1 cellular context compared by ENCODE assay signal in the genomic region with DNA sequence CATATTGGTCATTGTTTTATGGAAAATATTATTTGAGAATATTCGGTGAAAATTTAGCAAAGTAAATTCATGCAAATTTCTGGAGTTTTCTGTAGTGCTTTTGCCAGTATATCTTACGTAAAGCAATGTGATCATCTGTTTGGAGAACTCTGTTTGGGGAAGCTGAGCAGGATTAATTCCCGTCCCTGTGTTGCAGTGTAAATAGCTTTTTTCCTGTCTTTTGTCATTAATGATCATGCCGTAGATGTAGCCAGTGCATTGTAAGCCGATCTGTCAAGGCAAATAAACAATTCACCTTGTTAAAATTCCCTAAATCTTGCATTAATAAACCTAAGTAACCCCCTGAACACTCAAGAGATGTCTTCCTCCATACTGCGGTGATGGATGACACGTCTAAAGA.
TF ChIP-seq lines count a peak whose summit lies in the region.

No MANE protein-coding gene starts in this region.

TF ChIP-seq in H1, 55 proteins besides CTCF, POLR2A, EP300 and RAD21:
- TF ChIP-seq KDM4A (IDR thresholded peaks at IDR 0.05; ENCODE audit: low read depth, low read length, severe bottlenecking) (no peak), EZH2 (IDR thresholded peaks at IDR 0.05; ENCODE audit: low read depth, low read length, severe bottlenecking) (no peak), PHF8 (conservative IDR thresholded peaks at IDR 0.05; ENCODE audit: low read depth, low read length) (no peak), SIRT6 (IDR thresholded peaks at IDR 0.05; ENCODE audit: low read length) (no peak)
- TF ChIP-seq, protein P1, sequence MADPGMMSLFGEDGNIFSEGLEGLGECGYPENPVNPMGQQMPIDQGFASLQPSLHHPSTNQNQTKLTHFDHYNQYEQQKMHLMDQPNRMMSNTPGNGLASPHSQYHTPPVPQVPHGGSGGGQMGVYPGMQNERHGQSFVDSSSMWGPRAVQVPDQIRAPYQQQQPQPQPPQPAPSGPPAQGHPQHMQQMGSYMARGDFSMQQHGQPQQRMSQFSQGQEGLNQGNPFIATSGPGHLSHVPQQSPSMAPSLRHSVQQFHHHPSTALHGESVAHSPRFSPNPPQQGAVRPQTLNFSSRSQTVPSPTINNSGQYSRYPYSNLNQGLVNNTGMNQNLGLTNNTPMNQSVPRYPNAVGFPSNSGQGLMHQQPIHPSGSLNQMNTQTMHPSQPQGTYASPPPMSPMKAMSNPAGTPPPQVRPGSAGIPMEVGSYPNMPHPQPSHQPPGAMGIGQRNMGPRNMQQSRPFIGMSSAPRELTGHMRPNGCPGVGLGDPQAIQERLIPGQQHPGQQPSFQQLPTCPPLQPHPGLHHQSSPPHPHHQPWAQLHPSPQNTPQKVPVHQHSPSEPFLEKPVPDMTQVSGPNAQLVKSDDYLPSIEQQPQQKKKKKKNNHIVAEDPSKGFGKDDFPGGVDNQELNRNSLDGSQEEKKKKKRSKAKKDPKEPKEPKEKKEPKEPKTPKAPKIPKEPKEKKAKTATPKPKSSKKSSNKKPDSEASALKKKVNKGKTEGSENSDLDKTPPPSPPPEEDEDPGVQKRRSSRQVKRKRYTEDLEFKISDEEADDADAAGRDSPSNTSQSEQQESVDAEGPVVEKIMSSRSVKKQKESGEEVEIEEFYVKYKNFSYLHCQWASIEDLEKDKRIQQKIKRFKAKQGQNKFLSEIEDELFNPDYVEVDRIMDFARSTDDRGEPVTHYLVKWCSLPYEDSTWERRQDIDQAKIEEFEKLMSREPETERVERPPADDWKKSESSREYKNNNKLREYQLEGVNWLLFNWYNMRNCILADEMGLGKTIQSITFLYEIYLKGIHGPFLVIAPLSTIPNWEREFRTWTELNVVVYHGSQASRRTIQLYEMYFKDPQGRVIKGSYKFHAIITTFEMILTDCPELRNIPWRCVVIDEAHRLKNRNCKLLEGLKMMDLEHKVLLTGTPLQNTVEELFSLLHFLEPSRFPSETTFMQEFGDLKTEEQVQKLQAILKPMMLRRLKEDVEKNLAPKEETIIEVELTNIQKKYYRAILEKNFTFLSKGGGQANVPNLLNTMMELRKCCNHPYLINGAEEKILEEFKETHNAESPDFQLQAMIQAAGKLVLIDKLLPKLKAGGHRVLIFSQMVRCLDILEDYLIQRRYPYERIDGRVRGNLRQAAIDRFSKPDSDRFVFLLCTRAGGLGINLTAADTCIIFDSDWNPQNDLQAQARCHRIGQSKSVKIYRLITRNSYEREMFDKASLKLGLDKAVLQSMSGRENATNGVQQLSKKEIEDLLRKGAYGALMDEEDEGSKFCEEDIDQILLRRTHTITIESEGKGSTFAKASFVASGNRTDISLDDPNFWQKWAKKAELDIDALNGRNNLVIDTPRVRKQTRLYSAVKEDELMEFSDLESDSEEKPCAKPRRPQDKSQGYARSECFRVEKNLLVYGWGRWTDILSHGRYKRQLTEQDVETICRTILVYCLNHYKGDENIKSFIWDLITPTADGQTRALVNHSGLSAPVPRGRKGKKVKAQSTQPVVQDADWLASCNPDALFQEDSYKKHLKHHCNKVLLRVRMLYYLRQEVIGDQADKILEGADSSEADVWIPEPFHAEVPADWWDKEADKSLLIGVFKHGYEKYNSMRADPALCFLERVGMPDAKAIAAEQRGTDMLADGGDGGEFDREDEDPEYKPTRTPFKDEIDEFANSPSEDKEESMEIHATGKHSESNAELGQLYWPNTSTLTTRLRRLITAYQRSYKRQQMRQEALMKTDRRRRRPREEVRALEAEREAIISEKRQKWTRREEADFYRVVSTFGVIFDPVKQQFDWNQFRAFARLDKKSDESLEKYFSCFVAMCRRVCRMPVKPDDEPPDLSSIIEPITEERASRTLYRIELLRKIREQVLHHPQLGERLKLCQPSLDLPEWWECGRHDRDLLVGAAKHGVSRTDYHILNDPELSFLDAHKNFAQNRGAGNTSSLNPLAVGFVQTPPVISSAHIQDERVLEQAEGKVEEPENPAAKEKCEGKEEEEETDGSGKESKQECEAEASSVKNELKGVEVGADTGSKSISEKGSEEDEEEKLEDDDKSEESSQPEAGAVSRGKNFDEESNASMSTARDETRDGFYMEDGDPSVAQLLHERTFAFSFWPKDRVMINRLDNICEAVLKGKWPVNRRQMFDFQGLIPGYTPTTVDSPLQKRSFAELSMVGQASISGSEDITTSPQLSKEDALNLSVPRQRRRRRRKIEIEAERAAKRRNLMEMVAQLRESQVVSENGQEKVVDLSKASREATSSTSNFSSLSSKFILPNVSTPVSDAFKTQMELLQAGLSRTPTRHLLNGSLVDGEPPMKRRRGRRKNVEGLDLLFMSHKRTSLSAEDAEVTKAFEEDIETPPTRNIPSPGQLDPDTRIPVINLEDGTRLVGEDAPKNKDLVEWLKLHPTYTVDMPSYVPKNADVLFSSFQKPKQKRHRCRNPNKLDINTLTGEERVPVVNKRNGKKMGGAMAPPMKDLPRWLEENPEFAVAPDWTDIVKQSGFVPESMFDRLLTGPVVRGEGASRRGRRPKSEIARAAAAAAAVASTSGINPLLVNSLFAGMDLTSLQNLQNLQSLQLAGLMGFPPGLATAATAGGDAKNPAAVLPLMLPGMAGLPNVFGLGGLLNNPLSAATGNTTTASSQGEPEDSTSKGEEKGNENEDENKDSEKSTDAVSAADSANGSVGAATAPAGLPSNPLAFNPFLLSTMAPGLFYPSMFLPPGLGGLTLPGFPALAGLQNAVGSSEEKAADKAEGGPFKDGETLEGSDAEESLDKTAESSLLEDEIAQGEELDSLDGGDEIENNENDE (IDR thresholded peaks at IDR 0.05; ENCODE audit: insufficient replicate concordance, low read length) = no peak
- TF ChIP-seq, protein P2, sequence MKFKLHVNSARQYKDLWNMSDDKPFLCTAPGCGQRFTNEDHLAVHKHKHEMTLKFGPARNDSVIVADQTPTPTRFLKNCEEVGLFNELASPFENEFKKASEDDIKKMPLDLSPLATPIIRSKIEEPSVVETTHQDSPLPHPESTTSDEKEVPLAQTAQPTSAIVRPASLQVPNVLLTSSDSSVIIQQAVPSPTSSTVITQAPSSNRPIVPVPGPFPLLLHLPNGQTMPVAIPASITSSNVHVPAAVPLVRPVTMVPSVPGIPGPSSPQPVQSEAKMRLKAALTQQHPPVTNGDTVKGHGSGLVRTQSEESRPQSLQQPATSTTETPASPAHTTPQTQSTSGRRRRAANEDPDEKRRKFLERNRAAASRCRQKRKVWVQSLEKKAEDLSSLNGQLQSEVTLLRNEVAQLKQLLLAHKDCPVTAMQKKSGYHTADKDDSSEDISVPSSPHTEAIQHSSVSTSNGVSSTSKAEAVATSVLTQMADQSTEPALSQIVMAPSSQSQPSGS (IDR thresholded peaks at IDR 0.05; ENCODE audit: low read length) = no peak
- TF ChIP-seq, protein P3, sequence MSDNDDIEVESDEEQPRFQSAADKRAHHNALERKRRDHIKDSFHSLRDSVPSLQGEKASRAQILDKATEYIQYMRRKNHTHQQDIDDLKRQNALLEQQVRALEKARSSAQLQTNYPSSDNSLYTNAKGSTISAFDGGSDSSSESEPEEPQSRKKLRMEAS (IDR thresholded peaks at IDR 0.05) = no peak
